Comparison of ENCODE assay signal across 9 cellular contexts in the genomic region with DNA sequence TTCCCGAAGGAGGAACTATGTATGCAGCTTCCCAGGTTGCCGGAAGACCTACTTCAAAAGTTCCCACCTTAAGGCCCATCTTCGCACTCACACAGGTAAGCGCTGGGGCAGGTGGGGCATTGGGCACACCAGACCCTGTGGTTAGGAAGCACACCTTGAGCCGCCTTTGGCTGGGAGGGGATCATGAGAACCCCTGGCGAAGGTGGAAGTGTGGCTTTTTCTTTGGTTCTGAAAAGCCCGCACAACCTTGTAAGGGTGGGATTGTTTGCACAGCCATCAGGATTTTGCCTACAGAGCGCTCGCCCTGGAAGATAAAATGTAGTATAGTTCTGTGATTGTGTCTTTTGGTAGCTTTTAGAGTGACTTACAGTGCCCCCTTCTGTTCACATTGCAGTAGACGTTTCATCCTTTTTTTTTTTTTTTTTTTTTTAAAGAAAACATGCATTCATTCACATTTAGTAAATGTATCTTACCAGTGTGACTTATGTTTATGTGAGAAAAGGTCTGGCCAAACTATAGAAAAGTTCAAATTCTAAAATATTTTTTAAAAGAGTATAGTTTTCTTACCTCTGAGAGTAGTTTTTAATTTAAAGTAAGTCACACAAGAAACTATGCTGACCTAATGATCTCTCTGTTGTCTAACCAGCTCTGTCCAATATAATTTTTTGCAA. TPM values are rescaled to one million over a fixed set of nuclear protein-coding genes. Genes with fewer than 3 reads are reported as not detected.
DNase-seq lines count a peak whose midpoint lies in the region; ATAC-seq and TF ChIP-seq lines count a peak whose summit lies in the region.
"Had no signal": no experiment of that assay in that cellular context is flagged by ENCODE, and none has a peak within 500 bp of the region (broad histone marks: within the 10 kb centered on the region; RNA-seq: fewer than 3 reads in every experiment).

No MANE protein-coding gene starts in this region.

- H3K9me3 Mint-ChIP-seq in Calu3 (ENCODE audit: low read depth, unreplicated experiment), result no peaks in the 10 kb centered on the region
- H3K9me3 Mint-ChIP-seq in activated CD4-positive, alpha-beta memory T cell treated with anti-CD3 and anti-CD28 coated beads for 36 hours, result no peaks in the 10 kb centered on the region
- H3K9me3 Mint-ChIP-seq: T-helper 1 cell treated with Interleukin-12 subunit alpha and Interleukin-12 subunit beta and Interleukin-4 antibody, amounts not matched to agents 30 μg/mL and 1 μg/mL, for 36 hours had no signal

- H3K36me3 Mint-ChIP-seq in Calu3 (ENCODE audit: insufficient read depth, unreplicated experiment), result peaks cover 15% of the 10 kb centered on the region
- H3K36me3 Mint-ChIP-seq in activated CD4-positive, alpha-beta memory T cell treated with anti-CD3 and anti-CD28 coated beads for 36 hours, result peaks cover 15% of the 10 kb centered on the region

- peaks cover 0 to 29% (median 2%) of the 10 kb centered on the region in 4 donors for H3K4me1 ChIP-seq in Peyer's patch

- H3K79me2 ChIP-seq in neural cell (replicated peaks; ENCODE audit: insufficient read depth, low read length), result no peaks in the 10 kb centered on the region

- no peaks in the 10 kb centered on the region for H3K9me2 ChIP-seq in neural cell (ENCODE audit: insufficient read depth, low read length)

- no peak for TF ChIP-seq POLR2A in Peyer's patch (IDR thresholded peaks at IDR 0.05)

- no peak for ATAC-seq in HG02870 (IDR thresholded peaks at IDR 0.05; ENCODE audit: unreplicated experiment)
- ATAC-seq in HG03354 (IDR thresholded peaks at IDR 0.05; ENCODE audit: poor library complexity, severe bottlenecking, unreplicated experiment), result no peak

- POLR2A ChIA-PET in activated CD4-positive, alpha-beta memory T cell treated with anti-CD3 and anti-CD28 coated beads for 36 hours (lab: Charles Lee), result interaction anchor here (0.8 to 0.9 kb wide), 3 partner anchors 206 to 400 kb away, joined by 3 read pairs; no protein-coding TSS in a partner anchor

- H3K4me3 ChIP-seq in HL-60 (replicated peaks; ENCODE audit: insufficient read depth, low read length), result no peak overlapping the region
- no peak overlapping the region for H3K4me3 ChIP-seq in Peyer's patch
- no peak overlapping the region for H3K4me3 ChIP-seq in neural cell (ENCODE audit: low read length)

- no peaks in the 10 kb centered on the region for H3K4me1 Mint-ChIP-seq in Calu3 (ENCODE audit: low read depth, unreplicated experiment)
- peaks cover 15% of the 10 kb centered on the region for H3K4me1 Mint-ChIP-seq in activated CD4-positive, alpha-beta memory T cell treated with anti-CD3 and anti-CD28 coated beads for 36 hours (ENCODE audit: low read depth)

- CTCF ChIA-PET in Calu3 (lab: Charles Lee), result interaction anchor here (0.6 to 1.4 kb wide), 10 partner anchors 24 to 836 kb away, joined by 3 to 11 read pairs (median 5); no protein-coding TSS in a partner anchor
- CTCF ChIA-PET in activated CD4-positive, alpha-beta memory T cell treated with anti-CD3 and anti-CD28 coated beads for 36 hours (lab: Charles Lee), result interaction anchor here (0.7 to 12.7 kb wide), 24 partner anchors 9 to 387 kb away, joined by 3 to 149 read pairs (median 6); partner anchors contain the start of gene TAF1B

- BruUV-seq in Calu3 (replicated peaks; lab: Mats Ljungman, UMichigan), result TSS peak; percentile 1

- peaks cover 0 to 34% (median 0%) of the 10 kb centered on the region in 3 donors for H3K36me3 ChIP-seq in Peyer's patch
- H3K36me3 ChIP-seq in neural cell (ENCODE audit: insufficient read depth, low read length), result no peaks in the 10 kb centered on the region

- H3K4me2 ChIP-seq in neural cell (ENCODE audit: low read length), result no peak overlapping the region

- intact Hi-C loops in Calu3 (cut with micrococcal nuclease; ENCODE audit: unreplicated experiment), result loop anchor here (1.0 to 5.0 kb wide), 3 partner anchors 236 to 278 kb away; no protein-coding TSS in a partner anchor
- intact Hi-C loops in activated CD4-positive, alpha-beta memory T cell treated with anti-CD3 and anti-CD28 coated beads for 36 hours (cut with micrococcal nuclease), result loop anchor here (1.0 to 10.0 kb wide), 6 partner anchors 64 to 906 kb away; partner anchors contain the start of genes CPSF3 and ITGB1BP1

- peak; percentile 79 for TF ChIP-seq RAD21 in neural cell (conservative IDR thresholded peaks at IDR 0.05)

- H2AFZ ChIP-seq in neural cell (ENCODE audit: low read depth, low read length), result no peak overlapping the region

- H3K9me3 ChIP-seq in Peyer's patch (no peaks in the 10 kb centered on the region), neural cell (ENCODE audit: low read length) (no peaks in the 10 kb centered on the region)

- H3K4me3 Mint-ChIP-seq in Calu3 (ENCODE audit: low read depth, unreplicated experiment), result no peak overlapping the region
- no peak overlapping the region for H3K4me3 Mint-ChIP-seq in activated CD4-positive, alpha-beta memory T cell treated with anti-CD3 and anti-CD28 coated beads for 36 hours
- H3K4me3 Mint-ChIP-seq: T-helper 1 cell treated with Interleukin-12 subunit alpha and Interleukin-12 subunit beta and Interleukin-4 antibody, amounts not matched to agents 30 μg/mL and 1 μg/mL, for 36 hours had no signal

- H3K27me3 ChIP-seq in HL-60 (ENCODE audit: insufficient read depth, poor library complexity, severe bottlenecking) (no peaks in the 10 kb centered on the region), Peyer's patch (no peaks in the 10 kb centered on the region), neural cell (ENCODE audit: insufficient read depth, low read depth, low read length) (no peaks in the 10 kb centered on the region)

- no peak overlapping the region for H3K9ac ChIP-seq in neural cell (ENCODE audit: low read length)

- no peaks in the 10 kb centered on the region for H4K20me1 ChIP-seq in neural cell (ENCODE audit: insufficient read depth)

- H3K27me3 Mint-ChIP-seq in Calu3 (ENCODE audit: unreplicated experiment), result no peaks in the 10 kb centered on the region
- no peaks in the 10 kb centered on the region for H3K27me3 Mint-ChIP-seq in activated CD4-positive, alpha-beta memory T cell treated with anti-CD3 and anti-CD28 coated beads for 36 hours

- H3F3A ChIP-seq in neural cell (ENCODE audit: insufficient read depth, low read length, poor library complexity, severe bottlenecking), result no peaks in the 10 kb centered on the region

- H3K27ac Mint-ChIP-seq in Calu3 (ENCODE audit: unreplicated experiment), result no peak overlapping the region
- H3K27ac Mint-ChIP-seq in activated CD4-positive, alpha-beta memory T cell treated with anti-CD3 and anti-CD28 coated beads for 36 hours, result no peak overlapping the region
- H3K27ac Mint-ChIP-seq: T-helper 1 cell treated with Interleukin-12 subunit alpha and Interleukin-12 subunit beta and Interleukin-4 antibody, amounts not matched to agents 30 μg/mL and 1 μg/mL, for 36 hours had no signal

- DNase-seq in Calu3, result no peak
- DNase-seq in HL-60 (ENCODE audit: low read depth in 1 of 2, low spot score in 1 of 2), result no peak
- DNase-seq in Peyer's patch, result no peak
- DNase-seq in epidermal melanocyte (ENCODE audit: insufficient read length, low spot score), result peak; percentile 82
- no peak for DNase-seq in activated CD4-positive, alpha-beta memory T cell treated with anti-CD3 and anti-CD28 coated beads for 36 hours

- TF ChIP-seq EP300 in neural cell (conservative IDR thresholded peaks at IDR 0.05; ENCODE audit: poor library complexity, severe bottlenecking), result no peak

- no peak overlapping the region for H3K27ac ChIP-seq in HL-60 (replicated peaks)
- H3K27ac ChIP-seq in Peyer's patch, result no peak overlapping the region
- H3K27ac ChIP-seq in neural cell (ENCODE audit: low read length), result no peak overlapping the region

- TF ChIP-seq CTCF in Calu3 (IDR thresholded peaks at IDR 0.05; ENCODE audit: unreplicated experiment) (no peak), HL-60 (IDR thresholded peaks at IDR 0.05; ENCODE audit: insufficient read depth, low read length) (peak; percentile 16), Peyer's patch (IDR thresholded peaks at IDR 0.05) (peak; percentile 13 to 66 (median 56)), neural cell (IDR thresholded peaks at IDR 0.05; ENCODE audit: poor library complexity, severe bottlenecking) (peak; percentile 81)

TF ChIP-seq in neural cell, 6 proteins besides CTCF, POLR2A, EP300 and RAD21:
- TF ChIP-seq TAF1 (IDR thresholded peaks at IDR 0.05; ENCODE audit: low read depth) (no peak), SMC3 (conservative IDR thresholded peaks at IDR 0.05; ENCODE audit: poor library complexity) (peak; percentile 80)

RNA-seq across cellular contexts. Expression of gene KLF11, which starts 5.3 kb away (rescaled TPM):
- total RNA-seq in Calu3 (2022) (6.9 and 10.5 TPM in 2 replicates), Peyer's patch (10 to 100 TPM in 2 of 4 donors, 1 to 10 TPM in 2; 4.0 to 17.3 (median 11.5) TPM)
- polyA plus RNA-seq in neural cell, result 5.7 and 7.0 TPM in 2 replicates
- 8.3 and 9.5 TPM in 2 replicates for polyA minus RNA-seq in neural cell
- 1 to 10 TPM; 5.6 to 6.1 TPM for total RNA-seq in activated CD4-positive, alpha-beta memory T cell treated with anti-CD3 and anti-CD28 coated beads for 36 hours

RNA-seq across cellular contexts. Expression of gene CYS1, which starts 31.6 kb away (rescaled TPM):
- total RNA-seq in Calu3 (2022) (4.8 and 10.0 TPM in 2 replicates), Peyer's patch (1 to 10 TPM in 3 of 4 donors, not detected in 1; 1.3 to 5.8 (median 1.6) TPM)
- not detected in 2 replicates for polyA plus RNA-seq in neural cell
- polyA minus RNA-seq in neural cell, result not detected in 2 replicates
- total RNA-seq in activated CD4-positive, alpha-beta memory T cell treated with anti-CD3 and anti-CD28 coated beads for 36 hours, result under 1 TPM in 1 of 2 experiments, not detected in 1; 0.07 TPM
